ENCODE assay signal across 9 cellular contexts in genomic region chr6:90610291-90610670, GRCh38. TPM values are rescaled to one million over a fixed set of nuclear protein-coding genes. Genes with fewer than 3 reads are reported as not detected.
DNase-seq lines count a peak whose midpoint lies in the region; ATAC-seq and TF ChIP-seq lines count a peak whose summit lies in the region.
"Had no signal": no experiment of that assay in that cellular context is flagged by ENCODE, and none has a peak within 500 bp of the region (broad histone marks: within the 10 kb centered on the region; RNA-seq: fewer than 3 reads in every experiment).

No MANE protein-coding gene starts in this region.

- no peak for TF ChIP-seq POLR2A in uterus (IDR thresholded peaks at IDR 0.05)

- H3K9ac ChIP-seq in KMS-11: no peak overlapping the region

- H3K9me3 ChIP-seq in Caco-2 (no peaks in the 10 kb centered on the region), uterus (no peaks in the 10 kb centered on the region)
- H3K9me3 ChIP-seq: pancreas had no signal

- 0 out of 2 replicates have a peak, but pooled peaks cover 2% of the 10 kb centered on the region for H3K27me3 ChIP-seq in Caco-2 (replicated peaks; ENCODE audit: control insufficient read depth, insufficient read depth, low read length)
- no peaks in the 10 kb centered on the region for H3K27me3 ChIP-seq in KMS-11 (ENCODE audit: insufficient read depth, low read depth)
- H3K27me3 ChIP-seq in uterus: no peaks in the 10 kb centered on the region

- no peak overlapping the region for H3K27ac Mint-ChIP-seq in Caco-2 (ENCODE audit: unreplicated experiment)
- peak overlapping the region; percentile 10 for H3K27ac Mint-ChIP-seq in memory B cell

- H3K4me1 ChIP-seq in Caco-2 (0 out of 2 replicates have a peak, but pooled peaks cover 5% of the 10 kb centered on the region), KMS-11 (ENCODE audit: low read depth, poor library complexity, severe bottlenecking) (peaks cover 3% of the 10 kb centered on the region), uterus (no peaks in the 10 kb centered on the region)

- H3K4me1 Mint-ChIP-seq in Caco-2 (ENCODE audit: low read depth, unreplicated experiment) (peaks cover 7% of the 10 kb centered on the region), memory B cell (peaks cover 9% of the 10 kb centered on the region)

- BruUV-seq in Caco-2 (replicated peaks; lab: Mats Ljungman, UMichigan): no TSS peak

- H3K9me3 Mint-ChIP-seq in Caco-2 (ENCODE audit: unreplicated experiment) (no peaks in the 10 kb centered on the region), memory B cell (no peaks in the 10 kb centered on the region)

- H3K36me3 ChIP-seq in Caco-2 (ENCODE audit: control insufficient read depth, insufficient read depth, low read length): no peaks in the 10 kb centered on the region
- no peaks in the 10 kb centered on the region for H3K36me3 ChIP-seq in KMS-11 (ENCODE audit: insufficient read depth)
- H3K36me3 ChIP-seq in uterus: no peaks in the 10 kb centered on the region
- H3K36me3 ChIP-seq: pancreas had no signal

- H3K27me3 Mint-ChIP-seq in Caco-2 (ENCODE audit: insufficient read depth, unreplicated experiment) (peaks cover 28% of the 10 kb centered on the region), memory B cell (peaks cover 16% of the 10 kb centered on the region)

- TF ChIP-seq CTCF in Caco-2 (IDR thresholded peaks at IDR 0.05; ENCODE audit: insufficient read depth in 1 of 2, low read depth in 1 of 2, low read length in 1 of 2, severe bottlenecking in 1 of 2, unreplicated experiment in 1 of 2) (no peak), KMS-11 (conservative IDR thresholded peaks at IDR 0.05; ENCODE audit: low read depth, low read length) (no peak), uterus (IDR thresholded peaks at IDR 0.05) (no peak)

- no peaks in the 10 kb centered on the region for H4K20me1 ChIP-seq in KMS-11 (ENCODE audit: insufficient read depth)

- CTCF ChIA-PET in Caco-2 (lab: Charles Lee): interaction anchor here (1.1 kb wide), 1 partner anchor 471 kb away, joined by 6 read pairs; no protein-coding TSS in a partner anchor

- H3K4me2 ChIP-seq in KMS-11: peak overlapping the region; percentile 51

- peak overlapping the region; percentile 83 for H2AFZ ChIP-seq in KMS-11 (ENCODE audit: low read depth)

- POLR2A ChIA-PET in Caco-2 (lab: Charles Lee): no interaction called here

- ATAC-seq in memory B cell (ENCODE audit: low read depth) (peak; percentile 9), HG03565 (IDR thresholded peaks at IDR 0.05; ENCODE audit: unreplicated experiment) (no peak), GM21737 (IDR thresholded peaks at IDR 0.05; ENCODE audit: unreplicated experiment) (no peak)

- no peak overlapping the region for H3K27ac ChIP-seq in KMS-11
- peak overlapping the region; percentile 87 for H3K27ac ChIP-seq in caudate nucleus (ENCODE audit: low read depth, low read length)
- peak overlapping the region; percentile 69 to 86 for H3K27ac ChIP-seq in uterus
- H3K27ac ChIP-seq: pancreas had no signal

- H3K36me3 Mint-ChIP-seq in Caco-2 (ENCODE audit: insufficient read depth, unreplicated experiment): no peaks in the 10 kb centered on the region
- no peaks in the 10 kb centered on the region for H3K36me3 Mint-ChIP-seq in memory B cell

- H3K4me3 Mint-ChIP-seq in Caco-2 (ENCODE audit: unreplicated experiment): peak overlapping the region; percentile 72
- peak overlapping the region; percentile 91 for H3K4me3 Mint-ChIP-seq in memory B cell

- no peak overlapping the region for H3K4me3 ChIP-seq in Caco-2 (ENCODE audit: low read depth, low read length)
- no peak overlapping the region for H3K4me3 ChIP-seq in KMS-11 (IDR thresholded peaks at IDR 0.05; ENCODE audit: insufficient read depth, low read depth, low read length)
- peak overlapping the region; percentile 45 to 54 for H3K4me3 ChIP-seq in uterus

- H3K79me2 ChIP-seq in KMS-11 (ENCODE audit: insufficient read depth, low read depth): no peaks in the 10 kb centered on the region

- DNase-seq in Caco-2 (no peak), caudate nucleus (lab: John Stamatoyannopoulos, UW) (peak in 26 of 61 donors; percentile 1 to 55 (median 25)), memory B cell (ENCODE audit: low spot score in 2 of 2) (no peak), uterus (no peak), OCI-M2 (lab: John Stamatoyannopoulos, UW; ENCODE audit: unreplicated experiment) (no peak)

- intact Hi-C loops in Caco-2 (cut with micrococcal nuclease; ENCODE audit: unreplicated experiment) (no loop called here), uterus (cut with DNase I; ENCODE audit: low total_unique reads) (no loop called here)

RNA-seq across cellular contexts. Expression of gene MAP3K7, which starts 23.4 kb away (rescaled TPM):
- total RNA-seq in Caco-2 (2022): 27.0 and 27.7 TPM in 2 replicates
- 10 to 100 TPM; 19.7 to 56.8 (median 27.7) TPM for total RNA-seq in uterus

Comparison
In these comparisons a context has a peak if more than half of its experiments do, and no peak if none do; other contexts are left out.
1. H3K4me3 ChIP-seq: peak in uterus (2 of 2); none in Caco-2 (single experiment) and KMS-11 (single experiment).